In the genomic region with DNA sequence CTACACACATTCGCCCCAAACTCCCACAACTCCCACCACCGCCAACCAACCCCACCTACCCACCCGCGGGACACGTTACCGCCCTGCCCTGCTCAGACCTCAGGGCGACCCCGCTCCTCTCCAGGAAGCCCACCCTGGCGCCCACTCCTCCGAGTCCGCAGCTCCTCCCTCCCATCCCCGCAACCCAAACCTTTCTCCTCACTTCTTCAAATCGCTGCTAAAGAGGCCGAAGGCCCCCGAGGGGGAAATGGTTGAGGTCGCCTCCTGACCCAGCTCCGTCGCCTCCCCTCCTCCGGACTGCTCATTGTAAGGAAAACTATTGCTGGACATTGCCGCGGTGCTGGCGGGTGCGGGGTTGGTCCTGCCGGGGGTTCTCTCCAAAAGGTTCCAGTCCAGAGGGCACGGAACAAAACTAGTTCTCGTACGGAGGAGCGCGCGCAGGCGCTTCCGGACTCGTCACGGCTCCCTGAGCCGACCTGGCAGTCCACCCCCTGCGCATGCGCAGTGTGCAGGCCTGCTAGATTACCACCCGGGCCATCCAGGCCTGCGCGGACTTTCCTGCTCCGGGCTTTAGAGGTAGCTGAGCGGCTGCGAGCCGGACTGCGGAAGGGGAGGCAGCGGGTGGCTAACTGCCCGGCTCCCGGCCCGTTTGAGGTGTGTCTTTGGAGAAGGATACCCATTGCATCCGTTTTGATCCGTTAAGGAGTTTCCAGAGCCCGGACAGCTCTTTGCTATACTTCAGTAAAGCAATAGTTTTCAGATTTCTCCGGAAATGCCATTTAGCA, we compare ENCODE assay signal across 1 cellular context.
TF ChIP-seq lines count a peak whose summit lies in the region.

A gene with protein sequence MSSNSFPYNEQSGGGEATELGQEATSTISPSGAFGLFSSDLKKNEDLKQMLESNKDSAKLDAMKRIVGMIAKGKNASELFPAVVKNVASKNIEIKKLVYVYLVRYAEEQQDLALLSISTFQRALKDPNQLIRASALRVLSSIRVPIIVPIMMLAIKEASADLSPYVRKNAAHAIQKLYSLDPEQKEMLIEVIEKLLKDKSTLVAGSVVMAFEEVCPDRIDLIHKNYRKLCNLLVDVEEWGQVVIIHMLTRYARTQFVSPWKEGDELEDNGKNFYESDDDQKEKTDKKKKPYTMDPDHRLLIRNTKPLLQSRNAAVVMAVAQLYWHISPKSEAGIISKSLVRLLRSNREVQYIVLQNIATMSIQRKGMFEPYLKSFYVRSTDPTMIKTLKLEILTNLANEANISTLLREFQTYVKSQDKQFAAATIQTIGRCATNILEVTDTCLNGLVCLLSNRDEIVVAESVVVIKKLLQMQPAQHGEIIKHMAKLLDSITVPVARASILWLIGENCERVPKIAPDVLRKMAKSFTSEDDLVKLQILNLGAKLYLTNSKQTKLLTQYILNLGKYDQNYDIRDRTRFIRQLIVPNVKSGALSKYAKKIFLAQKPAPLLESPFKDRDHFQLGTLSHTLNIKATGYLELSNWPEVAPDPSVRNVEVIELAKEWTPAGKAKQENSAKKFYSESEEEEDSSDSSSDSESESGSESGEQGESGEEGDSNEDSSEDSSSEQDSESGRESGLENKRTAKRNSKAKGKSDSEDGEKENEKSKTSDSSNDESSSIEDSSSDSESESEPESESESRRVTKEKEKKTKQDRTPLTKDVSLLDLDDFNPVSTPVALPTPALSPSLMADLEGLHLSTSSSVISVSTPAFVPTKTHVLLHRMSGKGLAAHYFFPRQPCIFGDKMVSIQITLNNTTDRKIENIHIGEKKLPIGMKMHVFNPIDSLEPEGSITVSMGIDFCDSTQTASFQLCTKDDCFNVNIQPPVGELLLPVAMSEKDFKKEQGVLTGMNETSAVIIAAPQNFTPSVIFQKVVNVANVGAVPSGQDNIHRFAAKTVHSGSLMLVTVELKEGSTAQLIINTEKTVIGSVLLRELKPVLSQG (minus strand): TSS at position 449 of the 785 bp plus-strand sequence. CDS start 119 bp downstream, at position 330.

TF ChIP-seq in HepG2, 621 proteins besides CTCF, POLR2A, EP300 and RAD21 (continued from another document and continues in another):
- TF ChIP-seq, protein P1, sequence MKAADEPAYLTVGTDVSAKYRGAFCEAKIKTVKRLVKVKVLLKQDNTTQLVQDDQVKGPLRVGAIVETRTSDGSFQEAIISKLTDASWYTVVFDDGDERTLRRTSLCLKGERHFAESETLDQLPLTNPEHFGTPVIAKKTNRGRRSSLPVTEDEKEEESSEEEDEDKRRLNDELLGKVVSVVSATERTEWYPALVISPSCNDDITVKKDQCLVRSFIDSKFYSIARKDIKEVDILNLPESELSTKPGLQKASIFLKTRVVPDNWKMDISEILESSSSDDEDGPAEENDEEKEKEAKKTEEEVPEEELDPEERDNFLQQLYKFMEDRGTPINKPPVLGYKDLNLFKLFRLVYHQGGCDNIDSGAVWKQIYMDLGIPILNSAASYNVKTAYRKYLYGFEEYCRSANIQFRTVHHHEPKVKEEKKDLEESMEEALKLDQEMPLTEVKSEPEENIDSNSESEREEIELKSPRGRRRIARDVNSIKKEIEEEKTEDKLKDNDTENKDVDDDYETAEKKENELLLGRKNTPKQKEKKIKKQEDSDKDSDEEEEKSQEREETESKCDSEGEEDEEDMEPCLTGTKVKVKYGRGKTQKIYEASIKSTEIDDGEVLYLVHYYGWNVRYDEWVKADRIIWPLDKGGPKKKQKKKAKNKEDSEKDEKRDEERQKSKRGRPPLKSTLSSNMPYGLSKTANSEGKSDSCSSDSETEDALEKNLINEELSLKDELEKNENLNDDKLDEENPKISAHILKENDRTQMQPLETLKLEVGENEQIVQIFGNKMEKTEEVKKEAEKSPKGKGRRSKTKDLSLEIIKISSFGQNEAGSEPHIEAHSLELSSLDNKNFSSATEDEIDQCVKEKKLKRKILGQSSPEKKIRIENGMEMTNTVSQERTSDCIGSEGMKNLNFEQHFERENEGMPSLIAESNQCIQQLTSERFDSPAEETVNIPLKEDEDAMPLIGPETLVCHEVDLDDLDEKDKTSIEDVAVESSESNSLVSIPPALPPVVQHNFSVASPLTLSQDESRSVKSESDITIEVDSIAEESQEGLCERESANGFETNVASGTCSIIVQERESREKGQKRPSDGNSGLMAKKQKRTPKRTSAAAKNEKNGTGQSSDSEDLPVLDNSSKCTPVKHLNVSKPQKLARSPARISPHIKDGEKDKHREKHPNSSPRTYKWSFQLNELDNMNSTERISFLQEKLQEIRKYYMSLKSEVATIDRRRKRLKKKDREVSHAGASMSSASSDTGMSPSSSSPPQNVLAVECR (CRISPR knock-in tag; IDR thresholded peaks at IDR 0.05; ENCODE audit: borderline replicate concordance), result peak; percentile 83; the same call in 1 of the 2 replicates
- TF ChIP-seq ZKSCAN8 (CRISPR knock-in tag; IDR thresholded peaks at IDR 0.05; ENCODE audit: borderline replicate concordance) (0 out of 2 replicates have a peak, but pooled peaks have one; percentile 65), ZNF335 (CRISPR knock-in tag; IDR thresholded peaks at IDR 0.05) (peak; percentile 58; the same call in 1 of the 2 replicates), ZBTB21 (CRISPR knock-in tag; IDR thresholded peaks at IDR 0.05) (no peak; the same call in 1 of the 2 replicates), ZNF224 (CRISPR knock-in tag; IDR thresholded peaks at IDR 0.05) (no peak), ZNF616 (CRISPR knock-in tag; IDR thresholded peaks at IDR 0.05; ENCODE audit: low read depth) (no peak; the same call in 1 of the 2 replicates), ATF7-NPFF (CRISPR knock-in tag; IDR thresholded peaks at IDR 0.05; ENCODE audit: low read depth) (no peak; the same call in 1 of the 2 replicates), ARID2 (CRISPR knock-in tag; IDR thresholded peaks at IDR 0.05; ENCODE audit: borderline replicate concordance) (no peak), KAT8 (CRISPR knock-in tag; IDR thresholded peaks at IDR 0.05) (peak; percentile 91), ZNF772 (CRISPR knock-in tag; IDR thresholded peaks at IDR 0.05) (0 out of 2 replicates have a peak, but pooled peaks have one; percentile 56), MTA3 (CRISPR knock-in tag; IDR thresholded peaks at IDR 0.05) (no peak), KLF13 (CRISPR knock-in tag; IDR thresholded peaks at IDR 0.05) (no peak), POGZ (CRISPR knock-in tag; IDR thresholded peaks at IDR 0.05) (peak; percentile 95), ZNF431 (CRISPR knock-in tag; IDR thresholded peaks at IDR 0.05; ENCODE audit: borderline replicate concordance, low read depth) (no peak; the same call in 1 of the 2 replicates), NFYC (CRISPR knock-in tag; IDR thresholded peaks at IDR 0.05) (no peak), ZNF354B (CRISPR knock-in tag; IDR thresholded peaks at IDR 0.05) (no peak), ZKSCAN1 (IDR thresholded peaks at IDR 0.05; ENCODE audit: low read length) (peak; percentile 30; the same call in 1 of the 2 replicates), SKI (IDR thresholded peaks at IDR 0.05; ENCODE audit: partially characterized antibody) (no peak), RELA (CRISPR knock-in tag; IDR thresholded peaks at IDR 0.05) (no peak), ZNF350 (CRISPR knock-in tag; IDR thresholded peaks at IDR 0.05; ENCODE audit: borderline replicate concordance, low read depth) (peak; percentile 90), RFXAP (CRISPR knock-in tag; IDR thresholded peaks at IDR 0.05; ENCODE audit: borderline replicate concordance) (peak; percentile 19; the same call in 1 of the 2 replicates), KMT2B (CRISPR knock-in tag; IDR thresholded peaks at IDR 0.05) (peak; percentile 93), AKAP8 (CRISPR knock-in tag; IDR thresholded peaks at IDR 0.05) (no peak), FOXO1 (CRISPR knock-in tag; IDR thresholded peaks at IDR 0.05) (no peak), ZNF839 (CRISPR knock-in tag; IDR thresholded peaks at IDR 0.05; ENCODE audit: borderline replicate concordance) (peak; percentile 61; the same call in 1 of the 2 replicates)
- TF ChIP-seq, protein P2, sequence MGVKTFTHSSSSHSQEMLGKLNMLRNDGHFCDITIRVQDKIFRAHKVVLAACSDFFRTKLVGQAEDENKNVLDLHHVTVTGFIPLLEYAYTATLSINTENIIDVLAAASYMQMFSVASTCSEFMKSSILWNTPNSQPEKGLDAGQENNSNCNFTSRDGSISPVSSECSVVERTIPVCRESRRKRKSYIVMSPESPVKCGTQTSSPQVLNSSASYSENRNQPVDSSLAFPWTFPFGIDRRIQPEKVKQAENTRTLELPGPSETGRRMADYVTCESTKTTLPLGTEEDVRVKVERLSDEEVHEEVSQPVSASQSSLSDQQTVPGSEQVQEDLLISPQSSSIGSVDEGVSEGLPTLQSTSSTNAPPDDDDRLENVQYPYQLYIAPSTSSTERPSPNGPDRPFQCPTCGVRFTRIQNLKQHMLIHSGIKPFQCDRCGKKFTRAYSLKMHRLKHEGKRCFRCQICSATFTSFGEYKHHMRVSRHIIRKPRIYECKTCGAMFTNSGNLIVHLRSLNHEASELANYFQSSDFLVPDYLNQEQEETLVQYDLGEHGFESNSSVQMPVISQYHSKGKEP (CRISPR knock-in tag; IDR thresholded peaks at IDR 0.05), result no peak
- TF ChIP-seq, protein P3, sequence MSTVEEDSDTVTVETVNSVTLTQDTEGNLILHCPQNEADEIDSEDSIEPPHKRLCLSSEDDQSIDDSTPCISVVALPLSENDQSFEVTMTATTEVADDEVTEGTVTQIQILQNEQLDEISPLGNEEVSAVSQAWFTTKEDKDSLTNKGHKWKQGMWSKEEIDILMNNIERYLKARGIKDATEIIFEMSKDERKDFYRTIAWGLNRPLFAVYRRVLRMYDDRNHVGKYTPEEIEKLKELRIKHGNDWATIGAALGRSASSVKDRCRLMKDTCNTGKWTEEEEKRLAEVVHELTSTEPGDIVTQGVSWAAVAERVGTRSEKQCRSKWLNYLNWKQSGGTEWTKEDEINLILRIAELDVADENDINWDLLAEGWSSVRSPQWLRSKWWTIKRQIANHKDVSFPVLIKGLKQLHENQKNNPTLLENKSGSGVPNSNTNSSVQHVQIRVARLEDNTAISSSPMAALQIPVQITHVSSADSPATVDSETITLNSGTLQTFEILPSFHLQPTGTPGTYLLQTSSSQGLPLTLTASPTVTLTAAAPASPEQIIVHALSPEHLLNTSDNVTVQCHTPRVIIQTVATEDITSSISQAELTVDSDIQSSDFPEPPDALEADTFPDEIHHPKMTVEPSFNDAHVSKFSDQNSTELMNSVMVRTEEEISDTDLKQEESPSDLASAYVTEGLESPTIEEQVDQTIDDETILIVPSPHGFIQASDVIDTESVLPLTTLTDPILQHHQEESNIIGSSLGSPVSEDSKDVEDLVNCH (CRISPR knock-in tag; IDR thresholded peaks at IDR 0.05), result no peak
- TF ChIP-seq, protein P4, sequence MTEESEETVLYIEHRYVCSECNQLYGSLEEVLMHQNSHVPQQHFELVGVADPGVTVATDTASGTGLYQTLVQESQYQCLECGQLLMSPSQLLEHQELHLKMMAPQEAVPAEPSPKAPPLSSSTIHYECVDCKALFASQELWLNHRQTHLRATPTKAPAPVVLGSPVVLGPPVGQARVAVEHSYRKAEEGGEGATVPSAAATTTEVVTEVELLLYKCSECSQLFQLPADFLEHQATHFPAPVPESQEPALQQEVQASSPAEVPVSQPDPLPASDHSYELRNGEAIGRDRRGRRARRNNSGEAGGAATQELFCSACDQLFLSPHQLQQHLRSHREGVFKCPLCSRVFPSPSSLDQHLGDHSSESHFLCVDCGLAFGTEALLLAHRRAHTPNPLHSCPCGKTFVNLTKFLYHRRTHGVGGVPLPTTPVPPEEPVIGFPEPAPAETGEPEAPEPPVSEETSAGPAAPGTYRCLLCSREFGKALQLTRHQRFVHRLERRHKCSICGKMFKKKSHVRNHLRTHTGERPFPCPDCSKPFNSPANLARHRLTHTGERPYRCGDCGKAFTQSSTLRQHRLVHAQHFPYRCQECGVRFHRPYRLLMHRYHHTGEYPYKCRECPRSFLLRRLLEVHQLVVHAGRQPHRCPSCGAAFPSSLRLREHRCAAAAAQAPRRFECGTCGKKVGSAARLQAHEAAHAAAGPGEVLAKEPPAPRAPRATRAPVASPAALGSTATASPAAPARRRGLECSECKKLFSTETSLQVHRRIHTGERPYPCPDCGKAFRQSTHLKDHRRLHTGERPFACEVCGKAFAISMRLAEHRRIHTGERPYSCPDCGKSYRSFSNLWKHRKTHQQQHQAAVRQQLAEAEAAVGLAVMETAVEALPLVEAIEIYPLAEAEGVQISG (CRISPR knock-in tag; IDR thresholded peaks at IDR 0.05), result peak; percentile 89
- TF ChIP-seq, protein P5, sequence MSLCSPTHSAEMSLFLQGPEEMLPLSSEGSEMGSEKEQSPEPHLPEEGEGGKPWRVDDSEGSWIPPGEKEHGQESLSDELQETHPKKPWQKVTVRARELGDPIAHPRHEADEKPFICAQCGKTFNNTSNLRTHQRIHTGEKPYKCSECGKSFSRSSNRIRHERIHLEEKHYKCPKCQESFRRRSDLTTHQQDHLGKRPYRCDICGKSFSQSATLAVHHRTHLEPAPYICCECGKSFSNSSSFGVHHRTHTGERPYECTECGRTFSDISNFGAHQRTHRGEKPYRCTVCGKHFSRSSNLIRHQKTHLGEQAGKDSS (CRISPR knock-in tag; IDR thresholded peaks at IDR 0.05; ENCODE audit: borderline replicate concordance, low read depth), result no peak; the same call in 1 of the 2 replicates
- TF ChIP-seq, protein P6, sequence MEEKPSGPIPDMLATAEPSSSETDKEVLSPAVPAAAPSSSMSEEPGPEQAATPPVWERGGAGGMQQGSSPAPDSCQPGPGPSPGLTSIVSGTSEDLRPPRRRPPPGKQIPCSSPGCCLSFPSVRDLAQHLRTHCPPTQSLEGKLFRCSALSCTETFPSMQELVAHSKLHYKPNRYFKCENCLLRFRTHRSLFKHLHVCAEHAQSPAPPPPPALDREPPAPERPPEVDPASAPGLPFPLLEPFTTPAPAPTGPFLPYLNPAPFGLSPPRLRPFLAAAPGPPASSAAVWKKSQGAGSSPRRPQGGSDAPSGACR (CRISPR knock-in tag; IDR thresholded peaks at IDR 0.05), result no peak
- TF ChIP-seq, protein P7, sequence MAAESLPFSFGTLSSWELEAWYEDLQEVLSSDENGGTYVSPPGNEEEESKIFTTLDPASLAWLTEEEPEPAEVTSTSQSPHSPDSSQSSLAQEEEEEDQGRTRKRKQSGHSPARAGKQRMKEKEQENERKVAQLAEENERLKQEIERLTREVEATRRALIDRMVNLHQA (CRISPR knock-in tag; IDR thresholded peaks at IDR 0.05), result no peak
- TF ChIP-seq, protein P8, sequence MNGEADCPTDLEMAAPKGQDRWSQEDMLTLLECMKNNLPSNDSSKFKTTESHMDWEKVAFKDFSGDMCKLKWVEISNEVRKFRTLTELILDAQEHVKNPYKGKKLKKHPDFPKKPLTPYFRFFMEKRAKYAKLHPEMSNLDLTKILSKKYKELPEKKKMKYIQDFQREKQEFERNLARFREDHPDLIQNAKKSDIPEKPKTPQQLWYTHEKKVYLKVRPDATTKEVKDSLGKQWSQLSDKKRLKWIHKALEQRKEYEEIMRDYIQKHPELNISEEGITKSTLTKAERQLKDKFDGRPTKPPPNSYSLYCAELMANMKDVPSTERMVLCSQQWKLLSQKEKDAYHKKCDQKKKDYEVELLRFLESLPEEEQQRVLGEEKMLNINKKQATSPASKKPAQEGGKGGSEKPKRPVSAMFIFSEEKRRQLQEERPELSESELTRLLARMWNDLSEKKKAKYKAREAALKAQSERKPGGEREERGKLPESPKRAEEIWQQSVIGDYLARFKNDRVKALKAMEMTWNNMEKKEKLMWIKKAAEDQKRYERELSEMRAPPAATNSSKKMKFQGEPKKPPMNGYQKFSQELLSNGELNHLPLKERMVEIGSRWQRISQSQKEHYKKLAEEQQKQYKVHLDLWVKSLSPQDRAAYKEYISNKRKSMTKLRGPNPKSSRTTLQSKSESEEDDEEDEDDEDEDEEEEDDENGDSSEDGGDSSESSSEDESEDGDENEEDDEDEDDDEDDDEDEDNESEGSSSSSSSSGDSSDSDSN (CRISPR knock-in tag; IDR thresholded peaks at IDR 0.05), result peak; percentile 64
